Comparison of ENCODE assay signal across 2 cellular contexts in genomic region chr20:9061434-9061833, GRCh38.
TF ChIP-seq lines count a peak whose summit lies in the region.

No MANE protein-coding gene starts in this region.

TF ChIP-seq in HepG2, 621 proteins besides CTCF, POLR2A, EP300 and RAD21:
- TF ChIP-seq NR0B2 (CRISPR knock-in tag; IDR thresholded peaks at IDR 0.05): no peak
- no peak for TF ChIP-seq ZKSCAN5 (CRISPR knock-in tag; IDR thresholded peaks at IDR 0.05)
- TF ChIP-seq KLF13 (CRISPR knock-in tag; IDR thresholded peaks at IDR 0.05): no peak
- TF ChIP-seq U2AF2 (IDR thresholded peaks at IDR 0.05; ENCODE audit: low read depth, low read length): 0 out of 2 replicates have a peak, but pooled peaks have one; percentile 27
- no peak for TF ChIP-seq RFX1 (IDR thresholded peaks at IDR 0.05)
- TF ChIP-seq SRSF9 (IDR thresholded peaks at IDR 0.05; ENCODE audit: borderline replicate concordance, insufficient read depth, low read depth, low read length, poor library complexity, severe bottlenecking): peak; percentile 77
- TF ChIP-seq NFATC3 (CRISPR knock-in tag; IDR thresholded peaks at IDR 0.05): no peak
- TF ChIP-seq PREB (CRISPR knock-in tag; IDR thresholded peaks at IDR 0.05): no peak
- TF ChIP-seq POLR2AphosphoS2 (IDR thresholded peaks at IDR 0.05; ENCODE audit: low read depth, low read length): no peak
- TF ChIP-seq ATF7-NPFF (CRISPR knock-in tag; IDR thresholded peaks at IDR 0.05; ENCODE audit: low read depth): no peak
- no peak for TF ChIP-seq KAT2B (IDR thresholded peaks at IDR 0.05; ENCODE audit: borderline replicate concordance, low read depth, low read length)
- TF ChIP-seq HCFC1 (IDR thresholded peaks at IDR 0.05; ENCODE audit: low read depth, low read length): no peak
- no peak for TF ChIP-seq REXO4 (CRISPR knock-in tag; IDR thresholded peaks at IDR 0.05; ENCODE audit: borderline replicate concordance)
- no peak for TF ChIP-seq EHMT2 (IDR thresholded peaks at IDR 0.05; ENCODE audit: borderline replicate concordance, low read depth, low read length)
- no peak for TF ChIP-seq ZNF703 (CRISPR knock-in tag; IDR thresholded peaks at IDR 0.05; ENCODE audit: borderline replicate concordance)

TF ChIP-seq in K562, 482 proteins besides CTCF, POLR2A, EP300 and RAD21:
- TF ChIP-seq ZNF512 (tag; IDR thresholded peaks at IDR 0.05) (peak; percentile 73), POLR2AphosphoS2 (IDR thresholded peaks at IDR 0.05; ENCODE audit: low read length) (no peak)
